2 cellular contexts compared by ENCODE assay signal in genomic region chr4:168135860-168136259, GRCh38.
TF ChIP-seq lines count a peak whose summit lies in the region.

No MANE protein-coding gene starts in this region.

TF ChIP-seq in IMR-90, 13 proteins besides CTCF, POLR2A, EP300 and RAD21:
- peak; percentile 61 for TF ChIP-seq CEBPB (IDR thresholded peaks at IDR 0.05; ENCODE audit: low read depth, low read length)

TF ChIP-seq in HepG2, 621 proteins besides CTCF, POLR2A, EP300 and RAD21:
- TF ChIP-seq CEBPB (IDR thresholded peaks at IDR 0.05; ENCODE audit: borderline replicate concordance, low read depth, low read length) = 0 out of 2 replicates have a peak, but pooled peaks have one; percentile 11
